12 cellular contexts compared by ENCODE assay signal in the genomic region with DNA sequence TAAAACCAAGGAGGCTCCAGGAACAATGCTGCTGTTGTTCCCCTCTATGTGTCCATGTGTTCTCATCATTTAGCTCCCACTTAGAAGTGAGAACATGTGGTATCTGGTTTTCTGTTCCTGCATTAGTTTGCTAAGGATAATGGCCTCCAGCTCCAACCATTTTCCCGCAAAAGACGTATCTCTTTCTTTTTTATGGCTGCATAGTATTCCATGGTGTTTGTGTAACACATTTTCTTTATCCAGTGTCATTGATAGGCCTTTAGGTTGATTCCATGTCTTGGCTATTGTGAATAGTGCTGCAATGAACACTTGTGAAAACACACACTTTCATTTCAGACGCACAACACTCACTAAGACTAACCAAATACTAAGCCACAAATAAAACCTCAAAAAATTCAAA. TPM values are rescaled to one million over a fixed set of nuclear protein-coding genes. Genes with fewer than 3 reads are reported as not detected.
"Had no signal": no experiment of that assay in that cellular context is flagged by ENCODE, and none has a peak within 500 bp of the region (broad histone marks: within the 10 kb centered on the region; RNA-seq: fewer than 3 reads in every experiment).

No MANE protein-coding gene starts in this region.

RNA-seq across cellular contexts. Expression of gene PRSS50, which starts 21.9 kb away (rescaled TPM):
- total RNA-seq: colonic mucosa, dermis blood vessel endothelial cell, dermis microvascular lymphatic vessel endothelial cell, endothelial cell of umbilical vein, epithelial cell of proximal tubule, esophagus mucosa, fibroblast of lung, fibroblast of villous mesenchyme, foreskin keratinocyte, frontal cortex, gastrocnemius medialis, glomerular endothelial cell had no signal
- polyA plus RNA-seq: endothelial cell of umbilical vein, fibroblast of lung, foreskin keratinocyte had no signal

RNA-seq across cellular contexts. Expression of gene TMIE, which starts 38.4 kb away (rescaled TPM):
- total RNA-seq: epithelial cell of proximal tubule, fibroblast of villous mesenchyme, foreskin keratinocyte, glomerular endothelial cell had no signal
- polyA plus RNA-seq: foreskin keratinocyte had no signal
